Comparison of ENCODE assay signal across 28 cellular contexts in the genomic region with DNA sequence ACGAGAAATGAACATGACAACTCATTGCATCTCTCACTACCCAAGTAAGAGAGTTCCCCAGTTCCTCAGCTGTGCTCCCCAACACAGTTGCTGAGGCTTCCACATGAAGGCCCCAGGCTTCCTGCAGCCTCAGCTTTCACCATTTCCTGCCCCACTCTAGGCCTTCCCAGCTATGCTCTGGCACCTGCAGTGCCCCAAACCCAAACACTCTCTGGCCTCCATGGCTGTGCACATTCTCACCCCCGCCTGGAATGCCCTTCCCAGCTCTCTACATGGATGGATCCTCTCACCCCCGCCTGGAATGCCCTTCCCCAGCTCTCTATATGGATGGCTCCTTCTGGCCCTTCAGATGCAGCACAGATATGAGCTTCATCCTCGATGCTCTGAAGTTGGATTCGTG.
DNase-seq lines count a peak whose midpoint lies in the region; ATAC-seq and TF ChIP-seq lines count a peak whose summit lies in the region.
"Had no signal": no experiment of that assay in that cellular context is flagged by ENCODE, and none has a peak within 500 bp of the region (broad histone marks: within the 10 kb centered on the region; RNA-seq: fewer than 3 reads in every experiment).

No MANE protein-coding gene starts in this region.

- H3K4me3 Mint-ChIP-seq in activated naive CD4-positive, alpha-beta T cell treated with anti-CD3 and anti-CD28 coated beads, Interleukin-2, amount 50 U/mL, for 24 hours = no peak overlapping the region
- H3K4me3 Mint-ChIP-seq in activated naive CD8-positive, alpha-beta T cell treated with anti-CD3 and anti-CD28 coated beads, Interleukin-2, amount 50 U/mL, for 24 hours = no peak overlapping the region
- H3K4me3 Mint-ChIP-seq in progenitor cell of endocrine pancreas (ENCODE audit: low read depth) = no peak overlapping the region
- H3K4me3 Mint-ChIP-seq: activated naive CD8-positive, alpha-beta T cell; CD4-positive, alpha-beta memory T cell; naive B cell; stimulated activated naive CD8-positive, alpha-beta T cell treated with anti-CD3 and anti-CD28 coated beads, Interleukin-15, Interleukin-2, amounts not matched to agents 100 ng/mL and 50 ng/mL, for 24 hours had no signal

- TF ChIP-seq CTCF in Loucy (conservative IDR thresholded peaks at IDR 0.05; ENCODE audit: low read length) (no peak), progenitor cell of endocrine pancreas (IDR thresholded peaks at IDR 0.05; ENCODE audit: unreplicated experiment) (no peak)

- no peak overlapping the region for H3K4me3 ChIP-seq in Loucy (ENCODE audit: low read length, poor library complexity, severe bottlenecking)
- H3K4me3 ChIP-seq: A549, ascending aorta, right lobe of liver, spleen, vagina had no signal

- H3K36me3 ChIP-seq in Loucy (ENCODE audit: insufficient read depth, low read length) = peaks cover 35% of the 10 kb centered on the region; the same call in 1 of the 2 replicates
- H3K36me3 ChIP-seq: ascending aorta, neutrophil, right lobe of liver, vagina had no signal

- no peaks in the 10 kb centered on the region for H3K36me3 Mint-ChIP-seq in activated naive CD4-positive, alpha-beta T cell treated with anti-CD3 and anti-CD28 coated beads, Interleukin-2, amount 50 U/mL, for 24 hours
- no peaks in the 10 kb centered on the region for H3K36me3 Mint-ChIP-seq in activated naive CD4-positive, alpha-beta T cell treated with anti-CD3 and anti-CD28 coated beads, Interleukin-2, amount 50 U/mL, for 72 hours
- no peaks in the 10 kb centered on the region for H3K36me3 Mint-ChIP-seq in activated naive CD8-positive, alpha-beta T cell treated with anti-CD3 and anti-CD28 coated beads, Interleukin-2, amount 50 U/mL, for 24 hours (ENCODE audit: low read depth)
- H3K36me3 Mint-ChIP-seq in progenitor cell of endocrine pancreas (ENCODE audit: insufficient read depth) = peaks cover 20% of the 10 kb centered on the region
- H3K36me3 Mint-ChIP-seq: activated naive CD8-positive, alpha-beta T cell; CD4-positive, alpha-beta memory T cell; naive B cell had no signal

- H3K79me2 ChIP-seq in Loucy (ENCODE audit: insufficient read depth, low read length) = peaks cover 1% of the 10 kb centered on the region; the same call in 1 of the 2 replicates

- no peak overlapping the region for H3K9ac ChIP-seq in Loucy (ENCODE audit: low read depth, low read length, poor library complexity, severe bottlenecking)

- DNase-seq in activated naive CD4-positive, alpha-beta T cell treated with anti-CD3 and anti-CD28 coated beads, Interleukin-2, amount 50 U/mL, for 72 hours (ENCODE audit: low spot score in 2 of 2) = no peak
- DNase-seq in activated naive CD8-positive, alpha-beta T cell treated with anti-CD3 and anti-CD28 coated beads, Interleukin-2, amount 50 U/mL, for 24 hours = no peak
- DNase-seq in progenitor cell of endocrine pancreas (ENCODE audit: low spot score, unreplicated experiment) = no peak
- no peak for DNase-seq in mucosa of gallbladder (ENCODE audit: low spot score)
- no peak for DNase-seq in NCI-H146 treated with DMSO at 0.1 percent for 48 hours (lab: John Stamatoyannopoulos, UW; ENCODE audit: unreplicated experiment)
- no peak for DNase-seq in iPS-NIHi11 (ENCODE audit: low spot score)
- DNase-seq: activated CD4-positive, alpha-beta T cell treated with anti-CD3 and anti-CD28 coated beads, Interleukin-2, amount 50 U/mL, for 48 hours; AML-193; CD4-positive, alpha-beta memory T cell; cortex of kidney; Karpas-422; kidney; left ventricle myocardium superior; naive B cell; NCI-H1436; NCI-H446; right lobe of liver; spleen; stimulated activated CD4-positive, alpha-beta T cell treated with anti-CD3 and anti-CD28 coated beads, Interleukin-2, amount 100 ng/mL, for 24 hours had no signal

- peaks cover 11% of the 10 kb centered on the region for H3K4me1 ChIP-seq in Loucy (ENCODE audit: insufficient read depth, low read length, poor library complexity, severe bottlenecking)
- H3K4me1 ChIP-seq: ascending aorta, right lobe of liver, spleen, vagina had no signal

- no peaks in the 10 kb centered on the region for H3K9me3 Mint-ChIP-seq in activated naive CD4-positive, alpha-beta T cell treated with anti-CD3 and anti-CD28 coated beads, Interleukin-2, amount 50 U/mL, for 24 hours
- no peaks in the 10 kb centered on the region for H3K9me3 Mint-ChIP-seq in activated naive CD4-positive, alpha-beta T cell treated with anti-CD3 and anti-CD28 coated beads, Interleukin-2, amount 50 U/mL, for 72 hours
- H3K9me3 Mint-ChIP-seq in activated naive CD8-positive, alpha-beta T cell treated with anti-CD3 and anti-CD28 coated beads, Interleukin-2, amount 50 U/mL, for 24 hours = no peaks in the 10 kb centered on the region
- no peaks in the 10 kb centered on the region for H3K9me3 Mint-ChIP-seq in progenitor cell of endocrine pancreas (ENCODE audit: low read depth)
- H3K9me3 Mint-ChIP-seq: CD4-positive, alpha-beta memory T cell; stimulated activated naive CD8-positive, alpha-beta T cell treated with anti-CD3 and anti-CD28 coated beads, Interleukin-15, Interleukin-2, amounts not matched to agents 100 ng/mL and 50 ng/mL, for 24 hours had no signal

- peak overlapping the region; percentile 11 for H3K4me2 ChIP-seq in Loucy (ENCODE audit: low read depth, low read length, poor library complexity, severe bottlenecking)
- H3K4me2 ChIP-seq: A549 had no signal

- no peaks in the 10 kb centered on the region for H3K9me2 ChIP-seq in Loucy (replicated peaks; ENCODE audit: low read depth, low read length)

- no peak for ATAC-seq in activated naive CD4-positive, alpha-beta T cell treated with anti-CD3 and anti-CD28 coated beads, Interleukin-2, amount 50 U/mL, for 72 hours
- peak; percentile 15 for ATAC-seq in activated naive CD8-positive, alpha-beta T cell treated with anti-CD3 and anti-CD28 coated beads, Interleukin-2, amount 50 U/mL, for 24 hours
- ATAC-seq: A549, esophagus mucosa, left ventricle myocardium superior had no signal

- H3K4me1 Mint-ChIP-seq in activated naive CD4-positive, alpha-beta T cell treated with anti-CD3 and anti-CD28 coated beads, Interleukin-2, amount 50 U/mL, for 24 hours = peaks cover 8% of the 10 kb centered on the region
- H3K4me1 Mint-ChIP-seq in activated naive CD8-positive, alpha-beta T cell treated with anti-CD3 and anti-CD28 coated beads, Interleukin-2, amount 50 U/mL, for 24 hours = peaks cover 5% of the 10 kb centered on the region
- peaks cover 8% of the 10 kb centered on the region for H3K4me1 Mint-ChIP-seq in progenitor cell of endocrine pancreas (ENCODE audit: low read depth)
- H3K4me1 Mint-ChIP-seq: naive B cell had no signal

- H3K27ac Mint-ChIP-seq in activated naive CD4-positive, alpha-beta T cell treated with anti-CD3 and anti-CD28 coated beads, Interleukin-2, amount 50 U/mL, for 24 hours = peak overlapping the region; percentile 25
- peak overlapping the region in 1 of 2 donors; percentile 34 for H3K27ac Mint-ChIP-seq in activated naive CD4-positive, alpha-beta T cell treated with anti-CD3 and anti-CD28 coated beads, Interleukin-2, amount 50 U/mL, for 72 hours
- no peak overlapping the region for H3K27ac Mint-ChIP-seq in activated naive CD8-positive, alpha-beta T cell treated with anti-CD3 and anti-CD28 coated beads, Interleukin-2, amount 50 U/mL, for 24 hours
- peak overlapping the region; percentile 25 for H3K27ac Mint-ChIP-seq in progenitor cell of endocrine pancreas
- H3K27ac Mint-ChIP-seq: activated naive CD8-positive, alpha-beta T cell; naive B cell; stimulated activated naive CD8-positive, alpha-beta T cell treated with anti-CD3 and anti-CD28 coated beads, Interleukin-15, Interleukin-2, amounts not matched to agents 100 ng/mL and 50 ng/mL, for 24 hours had no signal

- no peaks in the 10 kb centered on the region for H4K20me1 ChIP-seq in Loucy (ENCODE audit: insufficient read depth, low read length, poor library complexity, severe bottlenecking)

- no peak overlapping the region for H2AFZ ChIP-seq in Loucy (ENCODE audit: low read length)

- no peaks in the 10 kb centered on the region for H3K27me3 Mint-ChIP-seq in activated naive CD4-positive, alpha-beta T cell treated with anti-CD3 and anti-CD28 coated beads, Interleukin-2, amount 50 U/mL, for 24 hours
- H3K27me3 Mint-ChIP-seq in activated naive CD8-positive, alpha-beta T cell treated with anti-CD3 and anti-CD28 coated beads, Interleukin-2, amount 50 U/mL, for 24 hours = peaks cover 2% of the 10 kb centered on the region
- no peaks in the 10 kb centered on the region for H3K27me3 Mint-ChIP-seq in progenitor cell of endocrine pancreas
- H3K27me3 Mint-ChIP-seq: activated naive CD8-positive, alpha-beta T cell; stimulated activated naive CD8-positive, alpha-beta T cell treated with anti-CD3 and anti-CD28 coated beads, Interleukin-15, Interleukin-2, amounts not matched to agents 100 ng/mL and 50 ng/mL, for 24 hours had no signal

- H3K27me3 ChIP-seq in Loucy (ENCODE audit: insufficient read depth, low read length, poor library complexity, severe bottlenecking) = no peaks in the 10 kb centered on the region
- H3K27me3 ChIP-seq: ascending aorta, neutrophil, right lobe of liver, spleen, vagina had no signal

- H3K9me3 ChIP-seq in Loucy (ENCODE audit: insufficient read depth, low read depth, low read length) = no peaks in the 10 kb centered on the region
- H3K9me3 ChIP-seq: A549, ascending aorta, neutrophil, right lobe of liver, spleen, vagina had no signal

- H3F3A ChIP-seq in Loucy (ENCODE audit: low read depth) = no peaks in the 10 kb centered on the region
